ENCODE assay signal across 21 cellular contexts in the genomic region with DNA sequence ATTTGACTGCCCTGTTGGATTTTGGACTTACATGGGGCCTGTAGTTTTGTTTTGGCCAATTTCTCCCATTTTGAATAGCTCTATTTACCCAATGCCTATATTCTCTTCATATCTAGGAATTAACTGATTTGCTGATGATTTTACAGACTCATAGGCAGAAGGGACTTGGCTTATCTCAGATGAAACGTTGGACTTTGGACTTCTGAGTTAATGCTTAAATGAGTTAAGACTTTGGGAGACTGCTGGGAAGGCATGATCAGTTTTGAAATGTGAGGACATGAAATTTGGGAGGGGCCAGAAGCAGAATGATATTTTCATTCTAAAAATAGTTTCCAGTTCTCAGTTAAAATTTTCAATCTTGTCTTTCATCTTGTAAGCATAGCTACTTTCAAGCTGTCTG.
"Had no signal": no experiment of that assay in that cellular context is flagged by ENCODE, and none has a peak within 500 bp of the region (broad histone marks: within the 10 kb centered on the region; RNA-seq: fewer than 3 reads in every experiment).

No MANE protein-coding gene starts in this region.

- H3K27me3 Mint-ChIP-seq: activated CD4-positive, alpha-beta T cell treated with anti-CD3 and anti-CD28 coated beads for 36 hours; activated naive CD8-positive, alpha-beta T cell treated with anti-CD3 and anti-CD28 coated beads, Interleukin-2, amount 10 ng/mL, durations not matched to agents 7 days and 5 days; brain; naive thymus-derived CD4-positive, alpha-beta T cell; stimulated activated memory B cell treated with anti-CD40 and anti-IgM and Interleukin-4, amounts not matched to agents 10 μg/mL and 1 μg/mL and 100 μg/mL, for 72 hours had no signal

- H3K36me3 ChIP-seq: ovary had no signal

- H3K4me1 Mint-ChIP-seq: activated CD4-positive, alpha-beta T cell treated with anti-CD3 and anti-CD28 coated beads for 36 hours; activated naive CD8-positive, alpha-beta T cell treated with anti-CD3 and anti-CD28 coated beads, Interleukin-2, amount 10 ng/mL, durations not matched to agents 7 days and 5 days; brain; stimulated activated memory B cell treated with anti-CD40 and anti-IgM and Interleukin-4, amounts not matched to agents 10 μg/mL and 1 μg/mL and 100 μg/mL, for 72 hours; WTC11 had no signal

- H3K4me3 Mint-ChIP-seq: activated CD4-positive, alpha-beta T cell treated with anti-CD3 and anti-CD28 coated beads for 36 hours; activated naive CD8-positive, alpha-beta T cell treated with anti-CD3 and anti-CD28 coated beads, Interleukin-2, amount 10 ng/mL, durations not matched to agents 7 days and 5 days; brain; stimulated activated memory B cell treated with anti-CD40 and anti-IgM and Interleukin-4, amounts not matched to agents 10 μg/mL and 1 μg/mL and 100 μg/mL, for 72 hours; WTC11 had no signal

- H3K27ac Mint-ChIP-seq: activated CD4-positive, alpha-beta T cell treated with anti-CD3 and anti-CD28 coated beads for 36 hours; activated naive CD8-positive, alpha-beta T cell treated with anti-CD3 and anti-CD28 coated beads, Interleukin-2, amount 10 ng/mL, durations not matched to agents 7 days and 5 days; naive thymus-derived CD4-positive, alpha-beta T cell; stimulated activated memory B cell treated with anti-CD40 and anti-IgM and Interleukin-4, amounts not matched to agents 10 μg/mL and 1 μg/mL and 100 μg/mL, for 72 hours; WTC11 had no signal

- H3K27me3 ChIP-seq: esophagus squamous epithelium, ovary, sigmoid colon, spleen, upper lobe of right lung had no signal

- H3K4me3 ChIP-seq: coronary artery, esophagus squamous epithelium, left ventricle myocardium inferior, ovary, sigmoid colon, spleen, thoracic aorta, upper lobe of right lung had no signal

- ATAC-seq: activated CD4-positive, alpha-beta T cell treated with anti-CD3 and anti-CD28 coated beads for 36 hours; naive thymus-derived CD4-positive, alpha-beta T cell; stimulated activated memory B cell treated with anti-CD40 and anti-IgM and Interleukin-4, amounts not matched to agents 10 μg/mL and 1 μg/mL and 100 μg/mL, for 72 hours; upper lobe of right lung; WTC11 had no signal

- H3K9me3 ChIP-seq: ovary had no signal

- H3K4me1 ChIP-seq: esophagus squamous epithelium, sigmoid colon, spleen, upper lobe of right lung had no signal

- DNase-seq: activated CD4-positive, alpha-beta T cell treated with anti-CD3 and anti-CD28 coated beads for 36 hours; activated CD4-positive, alpha-beta T cell treated with anti-CD3 and anti-CD28 coated beads, Interleukin-2, amount 50 U/mL, for 48 hours; activated naive CD4-positive, alpha-beta T cell; activated naive CD8-positive, alpha-beta T cell treated with anti-CD3 and anti-CD28 coated beads, Interleukin-2, amount 10 ng/mL, durations not matched to agents 7 days and 5 days; anterior cingulate cortex; central memory CD4-positive, alpha-beta T cell; esophagus squamous epithelium; left ventricle myocardium inferior; mesenchymal stem cell; naive thymus-derived CD4-positive, alpha-beta T cell; ovary; sigmoid colon; stimulated activated CD4-positive, alpha-beta T cell treated with anti-CD3 and anti-CD28 coated beads, Interleukin-4, amount 100 ng/mL, for 4 hours; SW 1271; upper lobe of right lung had no signal

- H3K27ac ChIP-seq: coronary artery, esophagus squamous epithelium, left ventricle myocardium inferior, ovary, sigmoid colon, spleen, thoracic aorta, upper lobe of right lung had no signal
